In the genomic region with DNA sequence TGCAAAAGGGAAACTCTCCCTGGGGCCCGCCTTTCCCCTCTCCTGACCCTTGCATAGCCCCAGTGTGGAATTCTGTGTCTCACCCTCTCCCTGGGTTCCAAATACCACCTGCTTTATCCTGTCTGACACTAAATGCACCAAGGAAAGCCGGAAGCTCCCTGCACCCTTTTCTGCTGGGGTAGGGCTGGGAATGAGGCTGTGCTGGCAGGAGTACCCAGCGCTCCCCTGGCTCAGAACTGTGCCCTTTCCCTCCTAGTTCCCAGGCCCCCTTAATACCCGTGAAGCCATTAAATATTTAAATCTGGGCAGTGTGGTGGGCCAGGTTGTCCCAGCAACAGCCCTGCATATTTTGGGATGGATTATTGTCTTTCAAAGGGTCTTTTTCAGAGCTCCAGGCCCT, we compare ENCODE assay signal across 1 cellular context.
TF ChIP-seq lines count a peak whose summit lies in the region.

No MANE protein-coding gene starts in this region.

TF ChIP-seq in WTC11, 78 proteins besides CTCF, POLR2A, EP300 and RAD21 (continued from another document):
- TF ChIP-seq, protein P1, sequence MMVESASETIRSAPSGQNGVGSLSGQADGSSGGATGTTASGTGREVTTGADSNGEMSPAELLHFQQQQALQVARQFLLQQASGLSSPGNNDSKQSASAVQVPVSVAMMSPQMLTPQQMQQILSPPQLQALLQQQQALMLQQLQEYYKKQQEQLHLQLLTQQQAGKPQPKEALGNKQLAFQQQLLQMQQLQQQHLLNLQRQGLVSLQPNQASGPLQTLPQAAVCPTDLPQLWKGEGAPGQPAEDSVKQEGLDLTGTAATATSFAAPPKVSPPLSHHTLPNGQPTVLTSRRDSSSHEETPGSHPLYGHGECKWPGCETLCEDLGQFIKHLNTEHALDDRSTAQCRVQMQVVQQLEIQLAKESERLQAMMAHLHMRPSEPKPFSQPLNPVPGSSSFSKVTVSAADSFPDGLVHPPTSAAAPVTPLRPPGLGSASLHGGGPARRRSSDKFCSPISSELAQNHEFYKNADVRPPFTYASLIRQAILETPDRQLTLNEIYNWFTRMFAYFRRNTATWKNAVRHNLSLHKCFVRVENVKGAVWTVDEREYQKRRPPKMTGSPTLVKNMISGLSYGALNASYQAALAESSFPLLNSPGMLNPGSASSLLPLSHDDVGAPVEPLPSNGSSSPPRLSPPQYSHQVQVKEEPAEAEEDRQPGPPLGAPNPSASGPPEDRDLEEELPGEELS (CRISPR knock-in tag; IDR thresholded peaks at IDR 0.05): no peak
- TF ChIP-seq GTF2I (CRISPR knock-in tag; conservative IDR thresholded peaks at IDR 0.05) (no peak), NFE2L1 (CRISPR knock-in tag; IDR thresholded peaks at IDR 0.05) (no peak), ZNF396 (CRISPR knock-in tag; IDR thresholded peaks at IDR 0.05; ENCODE audit: borderline replicate concordance) (no peak), FOXK1 (CRISPR knock-in tag; IDR thresholded peaks at IDR 0.05) (no peak), ESRRA (CRISPR knock-in tag; IDR thresholded peaks at IDR 0.05; ENCODE audit: borderline replicate concordance) (no peak), TEAD1 (CRISPR knock-in tag; IDR thresholded peaks at IDR 0.05) (no peak), NR2C2 (CRISPR knock-in tag; IDR thresholded peaks at IDR 0.05) (no peak), ZNF219 (CRISPR knock-in tag; IDR thresholded peaks at IDR 0.05; ENCODE audit: borderline replicate concordance) (no peak), ZNF317 (CRISPR knock-in tag; IDR thresholded peaks at IDR 0.05; ENCODE audit: borderline replicate concordance, low read depth) (no peak)
- TF ChIP-seq, protein P2, sequence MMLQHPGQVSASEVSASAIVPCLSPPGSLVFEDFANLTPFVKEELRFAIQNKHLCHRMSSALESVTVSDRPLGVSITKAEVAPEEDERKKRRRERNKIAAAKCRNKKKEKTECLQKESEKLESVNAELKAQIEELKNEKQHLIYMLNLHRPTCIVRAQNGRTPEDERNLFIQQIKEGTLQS (CRISPR knock-in tag; conservative IDR thresholded peaks at IDR 0.05): no peak
- TF ChIP-seq, protein P3, sequence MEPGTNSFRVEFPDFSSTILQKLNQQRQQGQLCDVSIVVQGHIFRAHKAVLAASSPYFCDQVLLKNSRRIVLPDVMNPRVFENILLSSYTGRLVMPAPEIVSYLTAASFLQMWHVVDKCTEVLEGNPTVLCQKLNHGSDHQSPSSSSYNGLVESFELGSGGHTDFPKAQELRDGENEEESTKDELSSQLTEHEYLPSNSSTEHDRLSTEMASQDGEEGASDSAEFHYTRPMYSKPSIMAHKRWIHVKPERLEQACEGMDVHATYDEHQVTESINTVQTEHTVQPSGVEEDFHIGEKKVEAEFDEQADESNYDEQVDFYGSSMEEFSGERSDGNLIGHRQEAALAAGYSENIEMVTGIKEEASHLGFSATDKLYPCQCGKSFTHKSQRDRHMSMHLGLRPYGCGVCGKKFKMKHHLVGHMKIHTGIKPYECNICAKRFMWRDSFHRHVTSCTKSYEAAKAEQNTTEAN (CRISPR knock-in tag; IDR thresholded peaks at IDR 0.05): no peak
- TF ChIP-seq, protein P4, sequence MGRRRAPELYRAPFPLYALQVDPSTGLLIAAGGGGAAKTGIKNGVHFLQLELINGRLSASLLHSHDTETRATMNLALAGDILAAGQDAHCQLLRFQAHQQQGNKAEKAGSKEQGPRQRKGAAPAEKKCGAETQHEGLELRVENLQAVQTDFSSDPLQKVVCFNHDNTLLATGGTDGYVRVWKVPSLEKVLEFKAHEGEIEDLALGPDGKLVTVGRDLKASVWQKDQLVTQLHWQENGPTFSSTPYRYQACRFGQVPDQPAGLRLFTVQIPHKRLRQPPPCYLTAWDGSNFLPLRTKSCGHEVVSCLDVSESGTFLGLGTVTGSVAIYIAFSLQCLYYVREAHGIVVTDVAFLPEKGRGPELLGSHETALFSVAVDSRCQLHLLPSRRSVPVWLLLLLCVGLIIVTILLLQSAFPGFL (CRISPR knock-in tag; IDR thresholded peaks at IDR 0.05; ENCODE audit: borderline replicate concordance): no peak
- TF ChIP-seq, protein P5, sequence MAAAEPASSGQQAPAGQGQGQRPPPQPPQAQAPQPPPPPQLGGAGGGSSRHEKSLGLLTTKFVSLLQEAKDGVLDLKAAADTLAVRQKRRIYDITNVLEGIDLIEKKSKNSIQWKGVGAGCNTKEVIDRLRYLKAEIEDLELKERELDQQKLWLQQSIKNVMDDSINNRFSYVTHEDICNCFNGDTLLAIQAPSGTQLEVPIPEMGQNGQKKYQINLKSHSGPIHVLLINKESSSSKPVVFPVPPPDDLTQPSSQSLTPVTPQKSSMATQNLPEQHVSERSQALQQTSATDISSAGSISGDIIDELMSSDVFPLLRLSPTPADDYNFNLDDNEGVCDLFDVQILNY (CRISPR knock-in tag; IDR thresholded peaks at IDR 0.05): no peak
- TF ChIP-seq, protein P6, sequence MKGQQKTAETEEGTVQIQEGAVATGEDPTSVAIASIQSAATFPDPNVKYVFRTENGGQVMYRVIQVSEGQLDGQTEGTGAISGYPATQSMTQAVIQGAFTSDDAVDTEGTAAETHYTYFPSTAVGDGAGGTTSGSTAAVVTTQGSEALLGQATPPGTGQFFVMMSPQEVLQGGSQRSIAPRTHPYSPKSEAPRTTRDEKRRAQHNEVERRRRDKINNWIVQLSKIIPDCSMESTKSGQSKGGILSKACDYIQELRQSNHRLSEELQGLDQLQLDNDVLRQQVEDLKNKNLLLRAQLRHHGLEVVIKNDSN (CRISPR knock-in tag; IDR thresholded peaks at IDR 0.05): no peak
TF ChIP-seq in WTC11: peak in this region for 0.
